11 cellular contexts compared by ENCODE assay signal in genomic region chr1:115838426-115838804, GRCh38. TPM values are rescaled to one million over a fixed set of nuclear protein-coding genes. Genes with fewer than 3 reads are reported as not detected.
DNase-seq lines count a peak whose midpoint lies in the region; ATAC-seq, FAIRE-seq and TF ChIP-seq lines count a peak whose summit lies in the region.
"Had no signal": no experiment of that assay in that cellular context is flagged by ENCODE, and none has a peak within 500 bp of the region (broad histone marks: within the 10 kb centered on the region; RNA-seq: fewer than 3 reads in every experiment).

No MANE protein-coding gene starts in this region.

- no peak overlapping the region for H3K4me3 Mint-ChIP-seq in osteocyte (ENCODE audit: unreplicated experiment)

- no peak overlapping the region for H3K27ac Mint-ChIP-seq in osteocyte (ENCODE audit: unreplicated experiment)

- H3K27me3 ChIP-seq in RWPE2 (ENCODE audit: insufficient read depth, poor library complexity, severe bottlenecking) (no peaks in the 10 kb centered on the region), rectal smooth muscle tissue (ENCODE audit: control insufficient read depth, insufficient read depth, low read length) (peaks cover 25% of the 10 kb centered on the region)

- no peak overlapping the region for H3K9ac ChIP-seq in rectal smooth muscle tissue (ENCODE audit: low read length)
- H3K9ac ChIP-seq: KMS-11 had no signal

- H3K9me3 Mint-ChIP-seq in osteocyte (ENCODE audit: unreplicated experiment), result no peaks in the 10 kb centered on the region

- TF ChIP-seq CTCF in RWPE2 (IDR thresholded peaks at IDR 0.05; ENCODE audit: poor library complexity, severe bottlenecking), result no peak
- no peak for TF ChIP-seq CTCF in osteocyte (IDR thresholded peaks at IDR 0.05)

- H3K4me1 ChIP-seq in RWPE2 (ENCODE audit: insufficient read depth, poor library complexity, severe bottlenecking) (no peaks in the 10 kb centered on the region), rectal smooth muscle tissue (ENCODE audit: control insufficient read depth, insufficient read depth, low read length) (peaks cover 4% of the 10 kb centered on the region)

- intact Hi-C loops in left ventricle myocardium superior (cut with micrococcal nuclease), result no loop called here

- no peak for ATAC-seq in RWPE2 (ENCODE audit: low read depth)
- ATAC-seq in left ventricle myocardium superior, result peak; percentile 24
- ATAC-seq in HG03159 (IDR thresholded peaks at IDR 0.05; ENCODE audit: unreplicated experiment), result no peak

- no peak for FAIRE-seq in GM12891 (lab: Jason Lieb, UNC)

- peaks cover 81% of the 10 kb centered on the region for H3K27me3 Mint-ChIP-seq in osteocyte (ENCODE audit: unreplicated experiment)

- no peak for TF ChIP-seq POLR2A in GM12891 (IDR thresholded peaks at IDR 0.05; ENCODE audit: low read depth, low read length)

- H3K4me3 ChIP-seq in RWPE2 (ENCODE audit: severe bottlenecking), result peak overlapping the region; percentile 23
- peak overlapping the region; percentile 50 for H3K4me3 ChIP-seq in rectal smooth muscle tissue (ENCODE audit: low read length)

- no peaks in the 10 kb centered on the region for H3K9me3 ChIP-seq in RWPE2 (ENCODE audit: severe bottlenecking)

- H3K4me1 Mint-ChIP-seq in osteocyte (ENCODE audit: unreplicated experiment), result peaks cover 7% of the 10 kb centered on the region

- H3K36me3 ChIP-seq in RWPE2 (ENCODE audit: low read depth) (no peaks in the 10 kb centered on the region), rectal smooth muscle tissue (ENCODE audit: control insufficient read depth, insufficient read depth, low read length) (no peaks in the 10 kb centered on the region)

- peaks cover 2% of the 10 kb centered on the region for H3K36me3 Mint-ChIP-seq in osteocyte (ENCODE audit: unreplicated experiment)

- H3K27ac ChIP-seq in RWPE2 (ENCODE audit: poor library complexity, severe bottlenecking), result no peak overlapping the region
- H3K27ac ChIP-seq in rectal smooth muscle tissue (ENCODE audit: low read depth, low read length), result no peak overlapping the region
- H3K27ac ChIP-seq: KMS-11 had no signal

- DNase-seq in GM12891 (ENCODE audit: insufficient read length, low spot score), result peak; percentile 18
- DNase-seq in RWPE2 (ENCODE audit: low spot score), result no peak
- DNase-seq in left ventricle myocardium superior, result no peak
- no peak for DNase-seq in germinal center (ENCODE audit: low spot score)
- DNase-seq in osteocyte (ENCODE audit: extremely low spot score, unreplicated experiment), result no peak
- no peak for DNase-seq in stimulated activated CD4-positive, alpha-beta T cell treated with anti-CD3 and anti-CD28 coated beads, Interleukin-15, amount 100 ng/mL, for 24 hours
- DNase-seq: activated gamma-delta T cell treated with Interleukin-2 at 50 U/mL for 16 hours, RPMI8226 had no signal

TF ChIP-seq in GM12891, 5 proteins besides CTCF, POLR2A, EP300 and RAD21:
- TF ChIP-seq SPI1 (IDR thresholded peaks at IDR 0.05; ENCODE audit: low read depth, low read length) (no peak), POLR2AphosphoS5 (IDR thresholded peaks at IDR 0.05; ENCODE audit: low read depth, low read length) (no peak), PAX5 (IDR thresholded peaks at IDR 0.05; ENCODE audit: insufficient read depth, low read length, severe bottlenecking) (no peak), TAF1 (IDR thresholded peaks at IDR 0.05; ENCODE audit: low read depth, low read length) (no peak), POU2F2 (IDR thresholded peaks at IDR 0.05; ENCODE audit: low read depth, low read length) (no peak)
TF ChIP-seq in GM12891: peak in this region for 0.

RNA-seq across cellular contexts. Expression of gene NHLH2, which starts 2.5 kb away (rescaled TPM):
- not detected for polyA plus RNA-seq in GM12891 (2012; ENCODE audit: low read depth, missing spikeins)
- total RNA-seq in left ventricle myocardium superior, result not detected
- not detected in 2 replicates for total RNA-seq in osteocyte
